ENCODE assay signal across 8 cellular contexts in the genomic region with DNA sequence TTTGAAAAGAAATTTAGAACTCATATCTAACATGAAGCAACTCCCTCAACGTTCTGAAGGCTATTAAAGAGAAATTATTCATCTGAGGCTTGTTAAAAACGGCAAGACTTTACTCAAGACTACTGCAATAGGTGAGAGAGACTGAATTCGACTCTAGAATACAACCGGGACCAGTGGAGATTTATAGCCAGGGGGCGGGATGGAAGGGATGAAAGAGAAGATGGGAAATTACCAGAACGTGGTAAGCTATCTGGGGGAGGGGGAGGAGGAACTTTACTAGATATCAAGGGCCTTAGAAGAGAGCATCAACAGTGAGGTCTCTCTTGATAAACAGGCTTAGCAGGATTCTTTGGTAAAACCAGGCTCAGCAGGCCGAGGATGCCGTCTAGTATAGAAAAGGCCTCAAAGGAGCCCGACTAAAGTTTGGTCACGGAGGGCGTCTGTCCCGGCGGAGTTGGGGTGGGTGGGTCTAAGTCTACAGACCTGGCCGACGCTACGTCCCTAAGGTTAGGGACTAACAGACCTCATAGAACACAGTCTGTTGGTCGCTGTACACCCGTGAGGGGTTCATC. TPM values are rescaled to one million over a fixed set of nuclear protein-coding genes. Genes with fewer than 3 reads are reported as not detected.
DNase-seq lines count a peak whose midpoint lies in the region; ATAC-seq, FAIRE-seq and TF ChIP-seq lines count a peak whose summit lies in the region.

No MANE protein-coding gene starts in this region.

- no peak overlapping the region for H2BK120ac ChIP-seq in trophoblast cell (ENCODE audit: insufficient read depth, low read length, poor library complexity)

- TF ChIP-seq CTCF in Panc1 (IDR thresholded peaks at IDR 0.05) (no peak), esophagus squamous epithelium (IDR thresholded peaks at IDR 0.05) (no peak), D721Med (IDR thresholded peaks at IDR 0.05; ENCODE audit: insufficient read depth, missing control alignments) (no peak)

- H3K4me2 ChIP-seq in trophoblast cell (ENCODE audit: low read length) = peak overlapping the region; percentile 63

- in situ Hi-C loops in Panc1 (cut with HindIII; ENCODE audit: low pct_unique_long_range_greater_than_20kb, low sequenced_read_pairs) = no loop called here
- in situ Hi-C loops in KBM-7 (cut with MboI; ENCODE audit: low pct_unique_long_range_greater_than_20kb, low sequenced_read_pairs) = loop anchor here (25.0 kb wide), 1 partner anchor 692 kb away; no protein-coding TSS in a partner anchor

- H3K4ac ChIP-seq in trophoblast cell (ENCODE audit: low read depth, low read length) = no peak overlapping the region

- H3K4me1 ChIP-seq in Panc1 (ENCODE audit: control insufficient read depth, insufficient read depth, low read length) = no peaks in the 10 kb centered on the region
- peaks cover 8 to 26% (median 9%) of the 10 kb centered on the region in 3 donors for H3K4me1 ChIP-seq in esophagus squamous epithelium
- peaks cover 2 to 4% of the 10 kb centered on the region in 2 experiments for H3K4me1 ChIP-seq in trophoblast cell (ENCODE audit: control insufficient read depth in 1 of 2, insufficient read depth in 2 of 2, low read length in 2 of 2)

- no peak for TF ChIP-seq POLR2A in esophagus squamous epithelium (IDR thresholded peaks at IDR 0.05)

- H2BK5ac ChIP-seq in trophoblast cell (ENCODE audit: low read depth, low read length, poor library complexity) = peak overlapping the region; percentile 49

- CTCF ChIA-PET in Panc1 (lab: Charles Lee) = no interaction called here

- H3K18ac ChIP-seq in trophoblast cell (ENCODE audit: low read length) = peak overlapping the region; percentile 41

- TSS peak; percentile 99 for BruUV-seq in Panc1 (replicated peaks; lab: Mats Ljungman, UMichigan)

- FAIRE-seq in D721Med (lab: Jason Lieb, UNC) = no peak

- no peak overlapping the region for H2AK5ac ChIP-seq in trophoblast cell (ENCODE audit: low read length)

- peak overlapping the region; percentile 53 for H4K91ac ChIP-seq in trophoblast cell (ENCODE audit: low read depth, low read length)

- POLR2A ChIA-PET in Panc1 (lab: Charles Lee) = no interaction called here

- H3K27ac ChIP-seq in Panc1 (ENCODE audit: low read length) = peak overlapping the region; percentile 89
- peak overlapping the region; percentile 84 to 94 (median 90) for H3K27ac ChIP-seq in esophagus squamous epithelium
- peak overlapping the region; percentile 71 for H3K27ac ChIP-seq in trophoblast cell (ENCODE audit: low read depth, low read length)

- peak overlapping the region; percentile 11 for H3K9ac ChIP-seq in trophoblast cell (ENCODE audit: low read length)

- H3K36me3 ChIP-seq in Panc1 (ENCODE audit: control insufficient read depth, insufficient read depth, low read length) (peaks cover 2% of the 10 kb centered on the region; the same call in 1 of the 2 replicates), esophagus squamous epithelium (peaks cover 0 to 8% (median 0%) of the 10 kb centered on the region in 3 donors), trophoblast cell (ENCODE audit: control insufficient read depth in 1 of 2, insufficient read depth in 2 of 2, low read length in 2 of 2) (peaks cover 4 to 5% of the 10 kb centered on the region in 2 experiments)

- H3K79me2 ChIP-seq in trophoblast cell (ENCODE audit: control insufficient read depth, insufficient read depth, low read length, poor library complexity) = peaks cover 9% of the 10 kb centered on the region

- peak overlapping the region; percentile 49 for H3K14ac ChIP-seq in trophoblast cell (ENCODE audit: low read length)

- WGBS in esophagus squamous epithelium, 2 donors = 4 to 7% methylated on average over 8 to 10 of the region's 18 CpGs
- no CpG with 5 or more reads among the region's 18 CpGs for WGBS in trophoblast cell (ENCODE audit: extremely low coverage, insufficient coverage, insufficient read length)

- ATAC-seq in GM18868 (IDR thresholded peaks at IDR 0.05; ENCODE audit: unreplicated experiment) = peak; percentile 37
- ATAC-seq in HG02623 (IDR thresholded peaks at IDR 0.05; ENCODE audit: unreplicated experiment) = peak; percentile 22
- peak; percentile 78 for ATAC-seq in Panc1

- peak overlapping the region; percentile 12 for H2AFZ ChIP-seq in trophoblast cell (ENCODE audit: insufficient read depth, low read length, poor library complexity)

- H2BK12ac ChIP-seq in trophoblast cell (ENCODE audit: low read length) = no peak overlapping the region

- H3K23ac ChIP-seq in trophoblast cell (ENCODE audit: low read length) = no peak overlapping the region

- H3K4me3 ChIP-seq in Panc1 (ENCODE audit: low read depth in 2 of 2, low read length in 2 of 2) (peak overlapping the region; percentile 64 to 97), esophagus squamous epithelium (peak overlapping the region; percentile 66 to 88 (median 80)), trophoblast cell (ENCODE audit: low read depth, low read length) (peak overlapping the region; percentile 70)

- peaks cover 8% of the 10 kb centered on the region for H3K79me1 ChIP-seq in trophoblast cell (ENCODE audit: low read length)

- intact Hi-C loops in Panc1 (cut with micrococcal nuclease; ENCODE audit: unreplicated experiment) (no loop called here), esophagus squamous epithelium (cut with DNase I) (no loop called here)

- peak overlapping the region; percentile 46 for H4K12ac ChIP-seq in trophoblast cell (ENCODE audit: low read depth, low read length)

- H3K9me3 ChIP-seq in Panc1 (ENCODE audit: control insufficient read depth, insufficient read depth, low read depth, low read length) (no peaks in the 10 kb centered on the region), esophagus squamous epithelium (no peaks in the 10 kb centered on the region), trophoblast cell (ENCODE audit: insufficient read depth, low read depth, low read length) (no peaks in the 10 kb centered on the region)

- H4K8ac ChIP-seq in trophoblast cell (ENCODE audit: low read depth, low read length) = peak overlapping the region; percentile 85

- H3K27me3 ChIP-seq in Panc1 (ENCODE audit: control insufficient read depth, insufficient read depth, low read length) (no peaks in the 10 kb centered on the region), esophagus squamous epithelium (no peaks in the 10 kb centered on the region), trophoblast cell (ENCODE audit: insufficient read depth, low read length) (no peaks in the 10 kb centered on the region)

- DNase-seq in Panc1 (ENCODE audit: low read depth, low spot score) (peak; percentile 7), esophagus squamous epithelium (lab: John Stamatoyannopoulos, UW) (no peak), trophoblast cell (peak; percentile 68 to 74), D721Med (ENCODE audit: insufficient read length, low spot score) (no peak), cortex of kidney (lab: John Stamatoyannopoulos, UW) (no peak), KBM-7 (no peak)

RNA-seq across cellular contexts. Expression of a gene that starts 0.6 kb away (rescaled TPM):
- 17.4 TPM for total RNA-seq in Panc1 (2021; ENCODE audit: unreplicated experiment)
- polyA plus RNA-seq in Panc1 (2012; ENCODE audit: insufficient read length) = 12.8 TPM
- 1 to 10 TPM; 5.1 to 8.1 (median 5.9) TPM for total RNA-seq in esophagus squamous epithelium
- 22.8 and 24.9 TPM in 2 replicates for polyA plus RNA-seq in trophoblast cell (2013)

RNA-seq across cellular contexts. Expression of a gene that starts 46.8 kb away (rescaled TPM):
- total RNA-seq in Panc1 (2021; ENCODE audit: unreplicated experiment) = 1.5 TPM
- not detected for polyA plus RNA-seq in Panc1 (2012; ENCODE audit: insufficient read length)
- total RNA-seq in esophagus squamous epithelium = 10 to 100 TPM; 13.9 to 49.8 (median 35.9) TPM
- 133 TPM in 2 replicates for polyA plus RNA-seq in trophoblast cell (2013)

RNA-seq across cellular contexts. Expression of a gene that starts 59.1 kb away (rescaled TPM):
- not detected for total RNA-seq in Panc1 (2021; ENCODE audit: unreplicated experiment)
- not detected for polyA plus RNA-seq in Panc1 (2012; ENCODE audit: insufficient read length)
- not detected for total RNA-seq in esophagus squamous epithelium
- polyA plus RNA-seq in trophoblast cell (2013) = 0.03 TPM in 1 of 2 replicates, not detected in the other

Comparison
In these comparisons a context has a peak if more than half of its experiments do, and no peak if none do; other contexts are left out.
1. ATAC-seq: peak in every context shown above with its lines; median percentile 78 in Panc1; 37 in GM18868; 22 in HG02623.
2. DNase-seq: peak in Panc1 (single experiment) and trophoblast cell (2 of 2); none in esophagus squamous epithelium (single experiment), D721Med (single experiment), cortex of kidney (single experiment) and KBM-7 (single experiment).
3. Peak in every context shown above with its lines, with median percentiles within 50 percentile points of each other: H3K27ac ChIP-seq and H3K4me3 ChIP-seq.